ENCODE assay signal across 1 cellular context in the genomic region with DNA sequence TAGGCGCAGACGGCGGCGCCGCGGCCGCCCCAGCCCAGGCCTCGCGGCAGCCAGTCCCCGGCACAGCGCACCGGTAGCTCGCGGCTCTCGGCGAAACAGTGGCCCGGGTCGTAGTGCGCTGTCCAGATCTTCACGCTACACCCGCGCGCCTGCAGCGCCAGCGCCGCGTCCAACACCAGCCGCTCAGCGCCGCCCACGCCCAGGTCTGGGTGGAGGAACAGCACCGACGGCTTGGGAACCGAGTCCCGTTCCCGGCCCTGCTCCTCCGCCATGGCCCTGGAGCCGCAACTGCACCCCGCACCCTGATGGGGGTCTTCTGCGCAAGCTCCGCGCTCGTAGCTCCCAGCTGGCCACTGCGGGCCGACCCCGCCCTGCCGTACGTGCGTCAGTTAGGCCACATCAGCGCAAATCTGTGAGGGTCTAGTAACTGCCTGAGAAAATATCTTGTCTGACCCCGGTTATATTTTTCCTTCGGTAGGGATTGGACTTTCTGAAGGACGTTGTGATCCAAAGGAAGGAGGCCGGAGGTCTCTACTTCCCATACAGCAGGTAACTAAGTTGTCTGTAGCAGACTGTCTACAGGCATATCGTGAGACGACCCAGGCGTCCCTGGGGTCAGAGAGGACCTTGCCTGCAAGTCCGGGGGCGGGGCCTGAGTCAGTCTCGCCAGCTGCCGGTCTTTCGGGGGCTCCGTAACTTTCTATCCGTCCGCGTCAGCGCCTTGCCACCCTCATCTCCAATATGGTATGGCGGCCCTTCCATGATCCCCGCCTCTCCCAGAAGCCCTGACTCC.
TF ChIP-seq lines count a peak whose summit lies in the region.

A gene with protein sequence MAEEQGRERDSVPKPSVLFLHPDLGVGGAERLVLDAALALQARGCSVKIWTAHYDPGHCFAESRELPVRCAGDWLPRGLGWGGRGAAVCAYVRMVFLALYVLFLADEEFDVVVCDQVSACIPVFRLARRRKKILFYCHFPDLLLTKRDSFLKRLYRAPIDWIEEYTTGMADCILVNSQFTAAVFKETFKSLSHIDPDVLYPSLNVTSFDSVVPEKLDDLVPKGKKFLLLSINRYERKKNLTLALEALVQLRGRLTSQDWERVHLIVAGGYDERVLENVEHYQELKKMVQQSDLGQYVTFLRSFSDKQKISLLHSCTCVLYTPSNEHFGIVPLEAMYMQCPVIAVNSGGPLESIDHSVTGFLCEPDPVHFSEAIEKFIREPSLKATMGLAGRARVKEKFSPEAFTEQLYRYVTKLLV (minus strand): TSS at position 320 of the 793 bp plus-strand sequence. CDS start 48 bp downstream, at position 272.
A gene (plus strand): TSS at position 660 of the 793 bp plus-strand sequence. CDS start 82 bp downstream, at position 742.

TF ChIP-seq in HepG2, 621 proteins besides CTCF, POLR2A, EP300 and RAD21 (continued from another document and continues in another):
- no peak for TF ChIP-seq ARNT (IDR thresholded peaks at IDR 0.05)
- TF ChIP-seq BORCS8-MEF2B (CRISPR knock-in tag; IDR thresholded peaks at IDR 0.05) = peak; percentile 67; the same call in 1 of the 2 replicates
- TF ChIP-seq, protein P1, sequence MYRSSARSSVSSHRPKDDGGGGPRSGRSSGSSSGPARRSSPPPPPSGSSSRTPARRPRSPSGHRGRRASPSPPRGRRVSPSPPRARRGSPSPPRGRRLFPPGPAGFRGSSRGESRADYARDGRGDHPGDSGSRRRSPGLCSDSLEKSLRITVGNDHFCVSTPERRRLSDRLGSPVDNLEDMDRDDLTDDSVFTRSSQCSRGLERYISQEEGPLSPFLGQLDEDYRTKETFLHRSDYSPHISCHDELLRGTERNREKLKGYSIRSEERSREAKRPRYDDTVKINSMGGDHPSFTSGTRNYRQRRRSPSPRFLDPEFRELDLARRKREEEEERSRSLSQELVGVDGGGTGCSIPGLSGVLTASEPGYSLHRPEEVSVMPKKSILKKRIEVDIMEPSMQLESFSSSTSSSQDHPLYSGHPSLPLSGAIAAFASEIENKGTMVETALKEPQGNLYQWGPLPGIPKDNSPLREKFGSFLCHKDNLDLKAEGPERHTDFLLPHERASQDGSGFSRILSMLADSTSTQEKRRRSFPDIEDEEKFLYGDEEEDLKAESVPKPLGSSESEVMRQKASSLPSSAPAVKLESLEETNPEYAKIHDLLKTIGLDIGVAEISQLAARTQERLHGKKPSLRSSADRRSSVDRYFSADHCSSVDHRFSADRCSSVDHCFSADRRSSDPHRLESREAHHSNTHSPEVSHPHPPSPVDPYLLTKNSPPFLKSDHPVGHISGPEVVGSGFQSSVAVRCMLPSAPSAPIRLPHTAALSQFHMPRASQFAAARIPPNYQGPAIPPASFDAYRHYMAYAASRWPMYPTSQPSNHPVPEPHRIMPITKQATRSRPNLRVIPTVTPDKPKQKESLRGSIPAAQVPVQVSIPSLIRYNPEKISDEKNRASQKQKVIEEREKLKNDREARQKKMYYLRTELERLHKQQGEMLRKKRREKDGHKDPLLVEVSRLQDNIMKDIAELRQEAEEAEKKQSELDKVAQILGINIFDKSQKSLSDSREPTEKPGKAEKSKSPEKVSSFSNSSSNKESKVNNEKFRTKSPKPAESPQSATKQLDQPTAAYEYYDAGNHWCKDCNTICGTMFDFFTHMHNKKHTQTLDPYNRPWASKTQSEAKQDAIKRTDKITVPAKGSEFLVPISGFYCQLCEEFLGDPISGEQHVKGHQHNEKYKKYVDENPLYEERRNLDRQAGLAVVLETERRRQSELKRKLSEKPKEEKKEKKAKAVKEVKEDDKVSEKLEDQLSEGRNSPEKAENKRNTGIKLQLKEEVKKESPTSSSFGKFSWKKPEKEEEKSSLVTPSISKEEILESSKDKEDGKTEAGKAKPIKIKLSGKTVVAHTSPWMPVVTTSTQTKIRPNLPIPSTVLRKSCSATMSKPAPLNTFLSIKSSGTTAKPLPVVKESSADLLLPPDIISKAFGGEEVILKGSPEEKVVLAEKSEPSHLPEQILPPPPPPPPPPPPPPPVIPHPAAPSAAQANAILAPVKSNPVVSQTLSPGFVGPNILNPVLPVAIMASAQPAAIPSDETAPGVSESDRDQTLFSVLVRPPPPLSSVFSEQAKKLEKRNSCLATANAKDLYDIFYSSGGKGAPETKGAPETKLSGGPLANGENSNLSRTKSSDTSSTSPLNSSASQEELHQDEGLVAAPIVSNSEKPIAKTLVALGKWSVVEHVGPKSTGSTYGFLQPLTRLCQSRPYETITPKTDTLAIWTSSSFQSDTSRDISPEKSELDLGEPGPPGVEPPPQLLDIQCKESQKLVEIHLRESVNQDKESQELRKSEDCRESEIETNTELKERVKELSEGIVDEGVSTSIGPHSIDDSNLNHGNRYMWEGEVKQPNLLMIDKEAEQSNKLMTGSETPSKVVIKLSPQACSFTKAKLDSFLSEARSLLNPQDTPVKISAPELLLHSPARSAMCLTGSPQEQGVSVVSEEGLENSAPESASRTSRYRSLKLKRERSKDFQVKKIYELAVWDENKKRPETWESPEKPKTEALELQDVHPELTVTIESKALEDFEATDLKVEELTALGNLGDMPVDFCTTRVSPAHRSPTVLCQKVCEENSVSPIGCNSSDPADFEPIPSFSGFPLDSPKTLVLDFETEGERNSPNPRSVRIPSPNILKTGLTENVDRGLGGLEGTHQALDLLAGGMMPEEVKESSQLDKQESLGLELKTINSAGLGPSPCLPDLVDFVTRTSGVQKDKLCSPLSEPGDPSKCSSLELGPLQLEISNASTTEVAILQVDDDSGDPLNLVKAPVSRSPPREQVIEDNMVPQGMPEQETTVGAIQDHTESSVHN (CRISPR knock-in tag; IDR thresholded peaks at IDR 0.05) = 0 out of 2 replicates have a peak, but pooled peaks have one; percentile 51
- no peak for TF ChIP-seq ZNF550 (CRISPR knock-in tag; IDR thresholded peaks at IDR 0.05; ENCODE audit: borderline replicate concordance)
- TF ChIP-seq, protein P2, sequence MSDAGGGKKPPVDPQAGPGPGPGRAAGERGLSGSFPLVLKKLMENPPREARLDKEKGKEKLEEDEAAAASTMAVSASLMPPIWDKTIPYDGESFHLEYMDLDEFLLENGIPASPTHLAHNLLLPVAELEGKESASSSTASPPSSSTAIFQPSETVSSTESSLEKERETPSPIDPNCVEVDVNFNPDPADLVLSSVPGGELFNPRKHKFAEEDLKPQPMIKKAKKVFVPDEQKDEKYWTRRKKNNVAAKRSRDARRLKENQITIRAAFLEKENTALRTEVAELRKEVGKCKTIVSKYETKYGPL (CRISPR knock-in tag; IDR thresholded peaks at IDR 0.05) = peak; percentile 62; the same call in 1 of the 2 replicates
- TF ChIP-seq, protein P3, sequence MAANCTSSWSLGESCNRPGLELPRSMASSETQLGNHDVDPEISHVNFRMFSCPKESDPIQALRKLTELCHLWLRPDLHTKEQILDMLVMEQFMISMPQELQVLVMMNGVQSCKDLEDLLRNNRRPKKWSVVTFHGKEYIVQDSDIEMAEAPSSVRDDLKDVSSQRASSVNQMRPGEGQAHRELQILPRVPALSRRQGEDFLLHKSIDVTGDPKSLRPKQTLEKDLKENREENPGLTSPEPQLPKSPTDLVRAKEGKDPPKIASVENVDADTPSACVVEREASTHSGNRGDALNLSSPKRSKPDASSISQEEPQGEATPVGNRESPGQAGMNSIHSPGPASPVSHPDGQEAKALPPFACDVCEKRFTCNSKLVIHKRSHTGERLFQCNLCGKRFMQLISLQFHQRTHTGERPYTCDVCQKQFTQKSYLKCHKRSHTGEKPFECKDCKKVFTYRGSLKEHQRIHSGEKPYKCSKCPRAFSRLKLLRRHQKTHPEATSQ (CRISPR knock-in tag; IDR thresholded peaks at IDR 0.05; ENCODE audit: borderline replicate concordance) = peak; percentile 55; the same call in 1 of the 2 replicates
- peak; percentile 96 for TF ChIP-seq ZFX (CRISPR knock-in tag; IDR thresholded peaks at IDR 0.05; ENCODE audit: low read depth)
- TF ChIP-seq ZNF224 (CRISPR knock-in tag; IDR thresholded peaks at IDR 0.05) = no peak
- TF ChIP-seq, protein P4, sequence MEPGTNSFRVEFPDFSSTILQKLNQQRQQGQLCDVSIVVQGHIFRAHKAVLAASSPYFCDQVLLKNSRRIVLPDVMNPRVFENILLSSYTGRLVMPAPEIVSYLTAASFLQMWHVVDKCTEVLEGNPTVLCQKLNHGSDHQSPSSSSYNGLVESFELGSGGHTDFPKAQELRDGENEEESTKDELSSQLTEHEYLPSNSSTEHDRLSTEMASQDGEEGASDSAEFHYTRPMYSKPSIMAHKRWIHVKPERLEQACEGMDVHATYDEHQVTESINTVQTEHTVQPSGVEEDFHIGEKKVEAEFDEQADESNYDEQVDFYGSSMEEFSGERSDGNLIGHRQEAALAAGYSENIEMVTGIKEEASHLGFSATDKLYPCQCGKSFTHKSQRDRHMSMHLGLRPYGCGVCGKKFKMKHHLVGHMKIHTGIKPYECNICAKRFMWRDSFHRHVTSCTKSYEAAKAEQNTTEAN (CRISPR knock-in tag; conservative IDR thresholded peaks at IDR 0.05) = peak; percentile 53; the same call in 1 of the 2 replicates
- no peak; the same call in 1 of the 2 replicates for TF ChIP-seq ZMAT3 (CRISPR knock-in tag; conservative IDR thresholded peaks at IDR 0.05)
- TF ChIP-seq HNF4G (IDR thresholded peaks at IDR 0.05; ENCODE audit: borderline replicate concordance, low read depth, low read length) = 0 out of 2 replicates have a peak, but pooled peaks have one; percentile 5
- 0 out of 2 replicates have a peak, but pooled peaks have one; percentile 18 for TF ChIP-seq HNF4G (CRISPR knock-in tag; IDR thresholded peaks at IDR 0.05; ENCODE audit: borderline replicate concordance, low read depth)
- no peak for TF ChIP-seq SRSF4 (IDR thresholded peaks at IDR 0.05; ENCODE audit: low read depth, low read length, poor library complexity, severe bottlenecking)
- TF ChIP-seq SSRP1 (CRISPR knock-in tag; IDR thresholded peaks at IDR 0.05) = no peak
- 0 out of 2 replicates have a peak, but pooled peaks have one; percentile 30 for TF ChIP-seq NFIC (IDR thresholded peaks at IDR 0.05; ENCODE audit: low read length)
- no peak for TF ChIP-seq HMG20A (CRISPR knock-in tag; IDR thresholded peaks at IDR 0.05; ENCODE audit: borderline replicate concordance)
- peak; percentile 40 for TF ChIP-seq ZMYM4 (CRISPR knock-in tag; IDR thresholded peaks at IDR 0.05)
- 0 out of 2 replicates have a peak, but pooled peaks have one; percentile 37 for TF ChIP-seq KLF9 (CRISPR knock-in tag; IDR thresholded peaks at IDR 0.05; ENCODE audit: low read depth)
- no peak for TF ChIP-seq HNRNPL (IDR thresholded peaks at IDR 0.05; ENCODE audit: low read depth, low read length)
- TF ChIP-seq DPF2 (CRISPR knock-in tag; IDR thresholded peaks at IDR 0.05; ENCODE audit: borderline replicate concordance, low read depth) = 0 out of 2 replicates have a peak, but pooled peaks have one; percentile 21
- no peak for TF ChIP-seq NCOA2 (CRISPR knock-in tag; IDR thresholded peaks at IDR 0.05)
- no peak for TF ChIP-seq ZSCAN30 (CRISPR knock-in tag; IDR thresholded peaks at IDR 0.05)
- TF ChIP-seq, protein P5, sequence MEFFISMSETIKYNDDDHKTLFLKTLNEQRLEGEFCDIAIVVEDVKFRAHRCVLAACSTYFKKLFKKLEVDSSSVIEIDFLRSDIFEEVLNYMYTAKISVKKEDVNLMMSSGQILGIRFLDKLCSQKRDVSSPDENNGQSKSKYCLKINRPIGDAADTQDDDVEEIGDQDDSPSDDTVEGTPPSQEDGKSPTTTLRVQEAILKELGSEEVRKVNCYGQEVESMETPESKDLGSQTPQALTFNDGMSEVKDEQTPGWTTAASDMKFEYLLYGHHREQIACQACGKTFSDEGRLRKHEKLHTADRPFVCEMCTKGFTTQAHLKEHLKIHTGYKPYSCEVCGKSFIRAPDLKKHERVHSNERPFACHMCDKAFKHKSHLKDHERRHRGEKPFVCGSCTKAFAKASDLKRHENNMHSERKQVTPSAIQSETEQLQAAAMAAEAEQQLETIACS (CRISPR knock-in tag; IDR thresholded peaks at IDR 0.05) = no peak; the same call in 1 of the 2 replicates
- TF ChIP-seq ZNF703 (CRISPR knock-in tag; IDR thresholded peaks at IDR 0.05; ENCODE audit: borderline replicate concordance) = peak; percentile 40; the same call in 1 of the 2 replicates
- TF ChIP-seq, protein P6, sequence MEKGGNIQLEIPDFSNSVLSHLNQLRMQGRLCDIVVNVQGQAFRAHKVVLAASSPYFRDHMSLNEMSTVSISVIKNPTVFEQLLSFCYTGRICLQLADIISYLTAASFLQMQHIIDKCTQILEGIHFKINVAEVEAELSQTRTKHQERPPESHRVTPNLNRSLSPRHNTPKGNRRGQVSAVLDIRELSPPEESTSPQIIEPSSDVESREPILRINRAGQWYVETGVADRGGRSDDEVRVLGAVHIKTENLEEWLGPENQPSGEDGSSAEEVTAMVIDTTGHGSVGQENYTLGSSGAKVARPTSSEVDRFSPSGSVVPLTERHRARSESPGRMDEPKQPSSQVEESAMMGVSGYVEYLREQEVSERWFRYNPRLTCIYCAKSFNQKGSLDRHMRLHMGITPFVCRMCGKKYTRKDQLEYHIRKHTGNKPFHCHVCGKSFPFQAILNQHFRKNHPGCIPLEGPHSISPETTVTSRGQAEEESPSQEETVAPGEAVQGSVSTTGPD (CRISPR knock-in tag; IDR thresholded peaks at IDR 0.05) = no peak
- TF ChIP-seq MTF1 (CRISPR knock-in tag; IDR thresholded peaks at IDR 0.05) = no peak
- TF ChIP-seq MTA1 (CRISPR knock-in tag; IDR thresholded peaks at IDR 0.05; ENCODE audit: borderline replicate concordance) = 0 out of 2 replicates have a peak, but pooled peaks have one; percentile 52
- TF ChIP-seq CREM (IDR thresholded peaks at IDR 0.05) = peak; percentile 92
- TF ChIP-seq CREM (CRISPR knock-in tag; IDR thresholded peaks at IDR 0.05) = no peak
- TF ChIP-seq, protein P7, sequence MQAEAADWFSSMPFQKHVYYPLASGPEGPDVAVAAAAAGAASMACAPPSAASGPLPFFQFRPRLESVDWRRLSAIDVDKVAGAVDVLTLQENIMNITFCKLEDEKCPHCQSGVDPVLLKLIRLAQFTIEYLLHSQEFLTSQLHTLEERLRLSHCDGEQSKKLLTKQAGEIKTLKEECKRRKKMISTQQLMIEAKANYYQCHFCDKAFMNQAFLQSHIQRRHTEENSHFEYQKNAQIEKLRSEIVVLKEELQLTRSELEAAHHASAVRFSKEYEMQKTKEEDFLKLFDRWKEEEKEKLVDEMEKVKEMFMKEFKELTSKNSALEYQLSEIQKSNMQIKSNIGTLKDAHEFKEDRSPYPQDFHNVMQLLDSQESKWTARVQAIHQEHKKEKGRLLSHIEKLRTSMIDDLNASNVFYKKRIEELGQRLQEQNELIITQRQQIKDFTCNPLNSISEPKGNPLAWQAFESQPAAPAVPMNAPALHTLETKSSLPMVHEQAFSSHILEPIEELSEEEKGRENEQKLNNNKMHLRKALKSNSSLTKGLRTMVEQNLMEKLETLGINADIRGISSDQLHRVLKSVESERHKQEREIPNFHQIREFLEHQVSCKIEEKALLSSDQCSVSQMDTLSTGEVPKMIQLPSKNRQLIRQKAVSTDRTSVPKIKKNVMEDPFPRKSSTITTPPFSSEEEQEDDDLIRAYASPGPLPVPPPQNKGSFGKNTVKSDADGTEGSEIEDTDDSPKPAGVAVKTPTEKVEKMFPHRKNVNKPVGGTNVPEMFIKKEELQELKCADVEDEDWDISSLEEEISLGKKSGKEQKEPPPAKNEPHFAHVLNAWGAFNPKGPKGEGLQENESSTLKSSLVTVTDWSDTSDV (CRISPR knock-in tag; IDR thresholded peaks at IDR 0.05) = no peak
- TF ChIP-seq, protein P8, sequence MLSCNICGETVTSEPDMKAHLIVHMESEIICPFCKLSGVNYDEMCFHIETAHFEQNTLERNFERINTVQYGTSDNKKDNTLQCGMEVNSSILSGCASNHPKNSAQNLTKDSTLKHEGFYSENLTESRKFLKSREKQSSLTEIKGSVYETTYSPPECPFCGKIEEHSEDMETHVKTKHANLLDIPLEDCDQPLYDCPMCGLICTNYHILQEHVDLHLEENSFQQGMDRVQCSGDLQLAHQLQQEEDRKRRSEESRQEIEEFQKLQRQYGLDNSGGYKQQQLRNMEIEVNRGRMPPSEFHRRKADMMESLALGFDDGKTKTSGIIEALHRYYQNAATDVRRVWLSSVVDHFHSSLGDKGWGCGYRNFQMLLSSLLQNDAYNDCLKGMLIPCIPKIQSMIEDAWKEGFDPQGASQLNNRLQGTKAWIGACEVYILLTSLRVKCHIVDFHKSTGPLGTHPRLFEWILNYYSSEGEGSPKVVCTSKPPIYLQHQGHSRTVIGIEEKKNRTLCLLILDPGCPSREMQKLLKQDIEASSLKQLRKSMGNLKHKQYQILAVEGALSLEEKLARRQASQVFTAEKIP (CRISPR knock-in tag; IDR thresholded peaks at IDR 0.05; ENCODE audit: borderline replicate concordance) = no peak
- no peak for TF ChIP-seq ZNF367 (CRISPR knock-in tag; IDR thresholded peaks at IDR 0.05; ENCODE audit: borderline replicate concordance)
